In the genomic region with DNA sequence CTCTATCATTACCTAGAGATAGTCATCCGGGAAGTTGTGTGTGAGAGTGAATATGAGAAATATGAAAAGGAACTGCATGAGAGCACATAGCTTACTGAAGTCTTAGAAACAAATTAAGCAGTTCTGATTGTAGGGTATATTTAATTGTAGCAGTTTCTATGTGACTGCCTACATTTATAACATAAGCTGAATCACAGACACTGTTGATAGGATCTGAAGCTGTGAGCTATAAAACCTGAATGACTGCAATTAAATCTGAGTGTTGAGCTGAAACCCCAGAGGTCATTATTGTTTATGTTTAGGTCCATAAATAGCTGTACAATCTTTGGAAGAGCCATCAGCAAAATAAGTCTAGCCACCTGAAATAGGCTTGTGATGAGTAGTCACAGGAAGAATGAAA, we compare ENCODE assay signal across 35 cellular contexts.
"Had no signal": no experiment of that assay in that cellular context is flagged by ENCODE, and none has a peak within 500 bp of the region (broad histone marks: within the 10 kb centered on the region; RNA-seq: fewer than 3 reads in every experiment).

No MANE protein-coding gene starts in this region.

- H3K27ac ChIP-seq: ascending aorta, cardiac muscle cell, SJCRH30, SK-N-MC had no signal

- H3K27ac Mint-ChIP-seq: activated CD4-positive, alpha-beta T cell treated with anti-CD3 and anti-CD28 coated beads for 36 hours; activated CD4-positive, alpha-beta T cell treated with anti-CD3 and anti-CD28 coated beads, Interleukin-2, amount 10 ng/mL, durations not matched to agents 7 days and 5 days; activated CD8-positive, alpha-beta T cell treated with anti-CD3 and anti-CD28 coated beads, Interleukin-2, amount 10 ng/mL, durations not matched to agents 7 days and 5 days; activated naive CD4-positive, alpha-beta T cell treated with anti-CD3 and anti-CD28 coated beads, Interleukin-2, amount 50 U/mL, for 24 hours; activated naive CD8-positive, alpha-beta T cell treated with anti-CD3 and anti-CD28 coated beads, Interleukin-2, amount 10 ng/mL, durations not matched to agents 7 days and 5 days; activated T-cell treated with anti-CD3 and anti-CD28 coated beads, Interleukin-2, amount 50 U/mL, for 24 hours; activated T-helper 2 cell treated with anti-CD3 and anti-CD28 coated beads, Interferon-gamma antibody, Interleukin-2, Interleukin-4, amounts not matched to agents 10 μg/mL and 5 μg/mL and 100 μg/mL, durations not matched to agents 14 hours and 24 hours and 36 hours; IgD-negative memory B cell; T-helper 1 cell treated with Interleukin-12 subunit alpha and Interleukin-12 subunit beta and Interleukin-4 antibody, amounts not matched to agents 30 μg/mL and 1 μg/mL, for 36 hours; T-helper 2 cell treated with Interferon-gamma antibody and Interleukin-4, amounts not matched to agents 5 μg/mL and 100 μg/mL, for 36 hours; WTC11 had no signal

- H3K36me3 Mint-ChIP-seq: activated naive CD4-positive, alpha-beta T cell treated with anti-CD3 and anti-CD28 coated beads, Interleukin-2, amount 50 U/mL, for 24 hours; activated naive CD8-positive, alpha-beta T cell treated with anti-CD3 and anti-CD28 coated beads, Interleukin-2, amount 10 ng/mL, durations not matched to agents 7 days and 5 days; WTC11 had no signal

- H3K4me1 ChIP-seq: ascending aorta, SJCRH30 had no signal

- H3K27me3 ChIP-seq: ascending aorta, cardiac muscle cell, SJCRH30 had no signal

- H3K4me1 Mint-ChIP-seq: activated CD4-positive, alpha-beta T cell treated with anti-CD3 and anti-CD28 coated beads for 36 hours; activated CD4-positive, alpha-beta T cell treated with anti-CD3 and anti-CD28 coated beads, Interleukin-2, amount 10 ng/mL, durations not matched to agents 7 days and 5 days; activated naive CD4-positive, alpha-beta T cell treated with anti-CD3 and anti-CD28 coated beads, Interleukin-2, amount 50 U/mL, for 24 hours; activated naive CD8-positive, alpha-beta T cell treated with anti-CD3 and anti-CD28 coated beads, Interleukin-2, amount 10 ng/mL, durations not matched to agents 7 days and 5 days; central memory CD8-positive, alpha-beta T cell; IgD-negative memory B cell had no signal

- ATAC-seq: activated CD4-positive, alpha-beta T cell treated with anti-CD3 and anti-CD28 coated beads for 36 hours; activated CD4-positive, CD25-positive, alpha-beta regulatory T cell treated with anti-CD3 and anti-CD28 coated beads, Interleukin-2, amount 50 U/mL, for 24 hours; activated CD8-positive, alpha-beta T cell treated with anti-CD3 and anti-CD28 coated beads, Interleukin-2, amount 10 ng/mL, durations not matched to agents 7 days and 5 days; Panc1; WTC11 had no signal

- H3K4me3 ChIP-seq: ascending aorta, cardiac muscle cell, SJCRH30, SK-N-MC had no signal

- H3K4me3 Mint-ChIP-seq: activated CD4-positive, alpha-beta T cell treated with anti-CD3 and anti-CD28 coated beads for 36 hours; activated CD4-positive, alpha-beta T cell treated with anti-CD3 and anti-CD28 coated beads, Interleukin-2, amount 10 ng/mL, durations not matched to agents 7 days and 5 days; activated CD8-positive, alpha-beta T cell treated with anti-CD3 and anti-CD28 coated beads, Interleukin-2, amount 10 ng/mL, durations not matched to agents 7 days and 5 days; activated naive CD4-positive, alpha-beta T cell treated with anti-CD3 and anti-CD28 coated beads, Interleukin-2, amount 50 U/mL, for 24 hours; activated naive CD8-positive, alpha-beta T cell treated with anti-CD3 and anti-CD28 coated beads, Interleukin-2, amount 10 ng/mL, durations not matched to agents 7 days and 5 days; activated T-cell treated with anti-CD3 and anti-CD28 coated beads, Interleukin-2, amount 50 U/mL, for 24 hours; central memory CD8-positive, alpha-beta T cell; IgD-negative memory B cell; T-helper 1 cell treated with Interleukin-12 subunit alpha and Interleukin-12 subunit beta and Interleukin-4 antibody, amounts not matched to agents 30 μg/mL and 1 μg/mL, for 36 hours; T-helper 2 cell treated with Interferon-gamma antibody and Interleukin-4, amounts not matched to agents 5 μg/mL and 100 μg/mL, for 36 hours; WTC11 had no signal

- H3K27me3 Mint-ChIP-seq: IgD-negative memory B cell had no signal

- H3K9me3 Mint-ChIP-seq: activated CD4-positive, alpha-beta T cell treated with anti-CD3 and anti-CD28 coated beads, Interleukin-2, amount 10 ng/mL, durations not matched to agents 7 days and 5 days; activated naive CD4-positive, alpha-beta T cell treated with anti-CD3 and anti-CD28 coated beads, Interleukin-2, amount 50 U/mL, for 24 hours; activated T-cell treated with anti-CD3 and anti-CD28 coated beads, Interleukin-2, amount 50 U/mL, for 24 hours; activated T-helper 2 cell treated with anti-CD3 and anti-CD28 coated beads, Interferon-gamma antibody, Interleukin-2, Interleukin-4, amounts not matched to agents 10 μg/mL and 5 μg/mL and 100 μg/mL, durations not matched to agents 14 hours and 24 hours and 36 hours; central memory CD8-positive, alpha-beta T cell; T-helper 1 cell treated with Interleukin-12 subunit alpha and Interleukin-12 subunit beta and Interleukin-4 antibody, amounts not matched to agents 30 μg/mL and 1 μg/mL, for 36 hours; T-helper 2 cell treated with Interferon-gamma antibody and Interleukin-4, amounts not matched to agents 5 μg/mL and 100 μg/mL, for 36 hours had no signal

- H3K36me3 ChIP-seq: ascending aorta, cardiac muscle cell, SJCRH30 had no signal

- DNase-seq: activated CD4-positive, alpha-beta T cell treated with anti-CD3 and anti-CD28 coated beads for 36 hours; activated CD4-positive, alpha-beta T cell treated with anti-CD3 and anti-CD28 coated beads, Interleukin-2, amount 10 ng/mL, durations not matched to agents 7 days and 5 days; activated CD4-positive, alpha-beta T cell treated with anti-CD3 and anti-CD28 coated beads, Interleukin-2, amount 50 U/mL, for 48 hours; activated CD8-positive, alpha-beta T cell treated with anti-CD3 and anti-CD28 coated beads, Interleukin-2, amount 10 ng/mL, durations not matched to agents 7 days and 5 days; activated gamma-delta T cell; activated naive CD4-positive, alpha-beta T cell treated with Interleukin-2 at 50 U/mL for 16 hours; activated naive CD8-positive, alpha-beta T cell treated with anti-CD3 and anti-CD28 coated beads, Interleukin-2, amount 10 ng/mL, durations not matched to agents 7 days and 5 days; activated T-cell treated with anti-CD3 and anti-CD28 coated beads, Interleukin-2, amount 50 U/mL, for 24 hours; amygdala; Karpas-422; KBM-7; MM.1S; MV-4-11; NCI-H1092; NCI-H1436 treated with DMSO at 0.1 percent for 48 hours; NCI-H1694 treated with DMSO at 0.1 percent for 48 hours; NCI-H2029 treated with DMSO at 0.1 percent for 48 hours; NCI-H2107; NCI-H345; NCI-H526 treated with DMSO at 0.1 percent for 48 hours; NCI-H774; SHP77; SJCRH30 had no signal

- H3K9me3 ChIP-seq: ascending aorta had no signal
